ENCODE assay signal across 8 cellular contexts in the genomic region with DNA sequence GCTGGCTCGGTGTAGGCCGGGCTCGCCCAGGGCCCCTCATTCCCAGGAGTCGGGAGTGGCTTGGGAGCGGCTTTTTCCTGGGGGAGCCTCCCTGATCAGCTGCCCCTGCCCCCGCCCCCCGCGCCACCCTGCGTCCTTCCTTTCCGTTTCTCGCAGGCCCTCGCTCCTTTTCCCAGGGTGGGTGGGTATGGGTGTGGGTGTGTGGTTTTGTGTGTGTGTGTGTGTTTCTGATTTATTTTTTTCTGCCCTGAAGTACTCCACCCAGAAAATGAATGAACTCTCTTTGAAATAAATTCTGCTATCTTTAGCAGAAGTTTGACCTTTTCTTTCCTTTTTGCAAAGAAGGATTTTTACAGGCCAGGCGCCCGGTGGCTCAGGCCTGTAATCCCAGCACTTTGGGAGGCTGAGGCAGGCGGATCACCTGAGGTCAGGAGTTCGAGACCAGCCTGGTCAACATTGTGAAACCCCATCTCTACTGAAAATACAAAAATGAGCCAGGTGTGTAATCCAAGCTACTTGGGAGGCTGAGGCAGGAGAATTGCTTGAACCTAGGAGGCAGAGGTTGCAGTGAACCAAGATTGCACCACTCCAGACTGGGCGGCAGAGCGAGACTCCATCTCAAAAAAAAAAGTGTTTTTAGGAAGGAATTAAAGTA. TPM values are rescaled to one million over a fixed set of nuclear protein-coding genes. Genes with fewer than 3 reads are reported as not detected.
DNase-seq lines count a peak whose midpoint lies in the region; ATAC-seq, FAIRE-seq and TF ChIP-seq lines count a peak whose summit lies in the region.

No MANE protein-coding gene starts in this region.

- 8 to 10% methylated on average over 16 to 18 of the region's 18 CpGs for WGBS in lower leg skin, 2 donors

- H3K4me1 Mint-ChIP-seq in CD4-positive, alpha-beta memory T cell = peaks cover 38 to 71% (median 55%) of the 10 kb centered on the region in 4 donors
- H3K4me1 Mint-ChIP-seq in HFFc6 (ENCODE audit: low read depth) = peaks cover 37% of the 10 kb centered on the region
- peaks cover 54% of the 10 kb centered on the region for H3K4me1 Mint-ChIP-seq in T-helper 17 cell
- H3K4me1 Mint-ChIP-seq in glutamatergic neuron (ENCODE audit: low read depth, unreplicated experiment) = peaks cover 30% of the 10 kb centered on the region

- TF ChIP-seq CTCF in HFFc6 (IDR thresholded peaks at IDR 0.05) (no peak), glutamatergic neuron (IDR thresholded peaks at IDR 0.05; ENCODE audit: partially characterized antibody, unreplicated experiment) (no peak), lower leg skin (IDR thresholded peaks at IDR 0.05) (no peak)

- peaks cover 15 to 30% of the 10 kb centered on the region in 2 donors for H3K36me3 Mint-ChIP-seq in CD4-positive, alpha-beta memory T cell
- H3K36me3 Mint-ChIP-seq in HFFc6 (ENCODE audit: low read depth) = peaks cover 40% of the 10 kb centered on the region
- peaks cover 3% of the 10 kb centered on the region for H3K36me3 Mint-ChIP-seq in T-helper 17 cell (ENCODE audit: low read depth)
- no peaks in the 10 kb centered on the region for H3K36me3 Mint-ChIP-seq in glutamatergic neuron (ENCODE audit: unreplicated experiment)

- CTCF ChIA-PET in CD4-positive, alpha-beta memory T cell (lab: Charles Lee; ENCODE audit: partially characterized antibody) = interaction anchor here (1.2 to 3.5 kb wide), 4 partner anchors 9 to 104 kb away, joined by 3 to 25 read pairs (median 11); no protein-coding TSS in a partner anchor

- FAIRE-seq in RCC 7860 (lab: Jason Lieb, UNC) = no peak

- peak overlapping the region; percentile 80 to 91 (median 87) for H3K4me3 Mint-ChIP-seq in CD4-positive, alpha-beta memory T cell
- H3K4me3 Mint-ChIP-seq in HFFc6 (peak overlapping the region; percentile 87), T-helper 17 cell (peak overlapping the region; percentile 91), glutamatergic neuron (ENCODE audit: unreplicated experiment) (peak overlapping the region; percentile 69)

- H3K36me3 ChIP-seq in CD4-positive, alpha-beta memory T cell (ENCODE audit: insufficient read depth, low read length) = peaks cover 29% of the 10 kb centered on the region
- peaks cover 16 to 21% of the 10 kb centered on the region in 2 donors for H3K36me3 ChIP-seq in stomach smooth muscle (ENCODE audit: control insufficient read depth in 2 of 2, insufficient read depth in 2 of 2, low read length in 2 of 2)

- H3K9me3 ChIP-seq in CD4-positive, alpha-beta memory T cell (ENCODE audit: control insufficient read depth in 1 of 2, low read length in 2 of 2) = no peaks in the 10 kb centered on the region
- no peaks in the 10 kb centered on the region for H3K9me3 ChIP-seq in T-helper 17 cell (ENCODE audit: control insufficient read depth, low read length, poor library complexity, severe bottlenecking)
- H3K9me3 ChIP-seq in stomach smooth muscle (ENCODE audit: control insufficient read depth in 2 of 2, low read length in 2 of 2) = no peaks in the 10 kb centered on the region

- DNase-seq in CD4-positive, alpha-beta memory T cell = no peak
- DNase-seq in HFFc6 (no peak), T-helper 17 cell (no peak), glutamatergic neuron (no peak), lower leg skin (ENCODE audit: low spot score in 2 of 2) (no peak), RCC 7860 (ENCODE audit: low spot score) (no peak), OCI-M1 (lab: John Stamatoyannopoulos, UW) (no peak)

- H3K9me3 Mint-ChIP-seq in CD4-positive, alpha-beta memory T cell = peaks cover 0 to 2% (median 0%) of the 10 kb centered on the region in 8 donors
- H3K9me3 Mint-ChIP-seq in HFFc6 = no peaks in the 10 kb centered on the region; the same call in 1 of the 2 replicates
- H3K9me3 Mint-ChIP-seq in glutamatergic neuron (ENCODE audit: unreplicated experiment) = peaks cover 3% of the 10 kb centered on the region

- H3K4me1 ChIP-seq in CD4-positive, alpha-beta memory T cell (ENCODE audit: insufficient read depth, low read length) = peaks cover 63% of the 10 kb centered on the region
- H3K4me1 ChIP-seq in stomach smooth muscle (ENCODE audit: control insufficient read depth, insufficient read depth, low read length) = peaks cover 38% of the 10 kb centered on the region

- H3K4me3 ChIP-seq in CD4-positive, alpha-beta memory T cell (ENCODE audit: low read length in 2 of 2) = peak overlapping the region; percentile 46 to 59
- H3K4me3 ChIP-seq in stomach smooth muscle (ENCODE audit: low read length in 2 of 2) (peak overlapping the region; percentile 42 to 44), lower leg skin (ENCODE audit: low read depth, poor library complexity, severe bottlenecking) (no peak overlapping the region)

- H3K27ac Mint-ChIP-seq in CD4-positive, alpha-beta memory T cell = peak overlapping the region; percentile 86 to 99 (median 95)
- peak overlapping the region; percentile 99 for H3K27ac Mint-ChIP-seq in HFFc6
- H3K27ac Mint-ChIP-seq in T-helper 17 cell = peak overlapping the region; percentile 97
- H3K27ac Mint-ChIP-seq in glutamatergic neuron (ENCODE audit: unreplicated experiment) = peak overlapping the region; percentile 96

- ATAC-seq in T-helper 17 cell = peak; percentile 50

- no peak for TF ChIP-seq POLR2A in lower leg skin (IDR thresholded peaks at IDR 0.05)

- H3K27ac ChIP-seq in CD4-positive, alpha-beta memory T cell (ENCODE audit: low read depth, low read length) = peak overlapping the region; percentile 63
- peak overlapping the region; percentile 95 for H3K27ac ChIP-seq in stomach smooth muscle (ENCODE audit: low read length)

- POLR2A ChIA-PET in CD4-positive, alpha-beta memory T cell (lab: Charles Lee; ENCODE audit: partially characterized antibody) = interaction anchor here (1.2 to 7.0 kb wide), 9 partner anchors 9 to 125 kb away, joined by 3 to 69 read pairs (median 5); a partner anchor contains a TSS

- H3K27me3 Mint-ChIP-seq in CD4-positive, alpha-beta memory T cell = no peaks in the 10 kb centered on the region
- H3K27me3 Mint-ChIP-seq in HFFc6 (ENCODE audit: insufficient read depth) (no peaks in the 10 kb centered on the region; the same call in 1 of the 2 replicates), T-helper 17 cell (no peaks in the 10 kb centered on the region), glutamatergic neuron (ENCODE audit: unreplicated experiment) (peaks cover 5% of the 10 kb centered on the region)

- no peaks in the 10 kb centered on the region for H3K27me3 ChIP-seq in CD4-positive, alpha-beta memory T cell (ENCODE audit: insufficient read depth, low read length)
- no peaks in the 10 kb centered on the region for H3K27me3 ChIP-seq in stomach smooth muscle (ENCODE audit: control insufficient read depth in 1 of 2, insufficient read depth in 2 of 2, low read length in 2 of 2)

- intact Hi-C loops in CD4-positive, alpha-beta memory T cell (cut with micrococcal nuclease) = loop anchor here (1.0 to 2.0 kb wide), 3 partner anchors 9 to 105 kb away; a partner anchor contains a TSS
- intact Hi-C loops in lower leg skin (cut with DNase I; ENCODE audit: low total_unique reads) = no loop called here

- H3K9ac ChIP-seq in stomach smooth muscle (ENCODE audit: low read length in 2 of 2) = peak overlapping the region; percentile 69

RNA-seq across cellular contexts. Expression of a gene that starts 30.0 kb away (rescaled TPM):
- 100 to 1,000 TPM; 100 to 103 TPM for total RNA-seq in CD4-positive, alpha-beta memory T cell
- polyA plus RNA-seq in CD4-positive, alpha-beta memory T cell = 10 to 100 TPM; 29.1 to 40.6 TPM
- 10 to 100 TPM; 39.8 to 50.4 (median 42.1) TPM for total RNA-seq in HFFc6 (2021; fragmentation: NEBNext Ultra II Directional; extraction: Animal tissue kit (Norgen Biotek cat#: 25700))
- total RNA-seq in T-helper 17 cell = 100 to 1,000 TPM in 1 of 2 donors, 10 to 100 TPM in 1; 87.6 to 112 TPM
- total RNA-seq in glutamatergic neuron (ENCODE audit: unreplicated experiment) = 49.8 TPM
- total RNA-seq in lower leg skin = 10 to 100 TPM; 43.1 to 87.4 (median 61.3) TPM
